In genomic region chr13:87123987-87124784, GRCh38 we compare ENCODE assay signal across 8 cellular contexts.
DNase-seq lines count a peak whose midpoint lies in the region; ATAC-seq and TF ChIP-seq lines count a peak whose summit lies in the region.

No MANE protein-coding gene starts in this region.

- no peak overlapping the region for H3K9ac ChIP-seq in mammary epithelial cell (ENCODE audit: insufficient read depth, low read length)

- peaks cover 22% of the 10 kb centered on the region for H3K4me1 Mint-ChIP-seq in osteocyte (ENCODE audit: unreplicated experiment)

- peaks cover 12% of the 10 kb centered on the region for H3K4me1 ChIP-seq in mammary epithelial cell (ENCODE audit: insufficient read depth, low read length)

- H3K79me2 ChIP-seq in mammary epithelial cell (ENCODE audit: insufficient read depth, low read length) = no peaks in the 10 kb centered on the region

- H3K27me3 Mint-ChIP-seq in osteocyte (ENCODE audit: unreplicated experiment) = no peaks in the 10 kb centered on the region

- no peaks in the 10 kb centered on the region for H3K9me3 ChIP-seq in mammary epithelial cell (replicated peaks; ENCODE audit: insufficient read depth, low read length)

- dilution Hi-C loops in mammary epithelial cell (cut with HindIII; ENCODE audit: low sequenced_read_pairs) = no loop called here

- H3K36me3 ChIP-seq in mammary epithelial cell (ENCODE audit: insufficient read depth, low read length) = no peaks in the 10 kb centered on the region

- CTCF ChIA-PET in mammary epithelial cell (lab: Charles Lee; ENCODE audit: low non-redundant PET) = interaction anchor here (0.6 kb wide), 1 partner anchor 357 kb away, joined by 6 read pairs; no protein-coding TSS in a partner anchor

- H3K4me2 ChIP-seq in mammary epithelial cell (ENCODE audit: insufficient read depth, low read depth, low read length) = peak overlapping the region; percentile 35

- H3K4me3 Mint-ChIP-seq in osteocyte (ENCODE audit: unreplicated experiment) = no peak overlapping the region

- no peaks in the 10 kb centered on the region for H3K9me3 Mint-ChIP-seq in osteocyte (ENCODE audit: unreplicated experiment)

- no peak for TF ChIP-seq CTCF in mammary epithelial cell (conservative IDR thresholded peaks at IDR 0.05 in 1 of 2, IDR thresholded peaks at IDR 0.05 in 1 of 2; ENCODE audit: extremely low read depth in 1 of 2, insufficient read depth in 1 of 2, low read depth in 1 of 2, low read length in 2 of 2)
- TF ChIP-seq CTCF in osteocyte (IDR thresholded peaks at IDR 0.05) = no peak

- no peak overlapping the region for H3K4me3 ChIP-seq in mammary epithelial cell (replicated peaks in 1 of 3; ENCODE audit: insufficient read depth in 1 of 3, low read depth in 2 of 3, low read length in 3 of 3)

- in situ Hi-C loops in mammary epithelial cell (cut with MboI; ENCODE audit: low sequenced_read_pairs in 2 of 2) = no loop called here

- peak overlapping the region; percentile 53 for H3K27ac Mint-ChIP-seq in osteocyte (ENCODE audit: unreplicated experiment)

- no peaks in the 10 kb centered on the region for H4K20me1 ChIP-seq in mammary epithelial cell (ENCODE audit: insufficient read depth, low read length)

- intact Hi-C loops in mammary epithelial cell (cut with micrococcal nuclease) = no loop called here

- WGBS in mammary epithelial cell (ENCODE audit: low coverage, missing lambda C conversion rate) = 17% methylated on average over 9 of the region's 10 CpGs

- peak overlapping the region; percentile 49 for H3K27ac ChIP-seq in mammary epithelial cell (ENCODE audit: insufficient read depth, low read depth, low read length)

- no peaks in the 10 kb centered on the region for H3K36me3 Mint-ChIP-seq in osteocyte (ENCODE audit: unreplicated experiment)

- H3K27me3 ChIP-seq in mammary epithelial cell (ENCODE audit: insufficient read depth, low read length) = no peaks in the 10 kb centered on the region

- H2AFZ ChIP-seq in mammary epithelial cell (ENCODE audit: low read depth, low read length) = no peak overlapping the region

- DNase-seq in NCI-H226 (peak; percentile 100), mammary epithelial cell (peak; percentile 98), osteocyte (ENCODE audit: extremely low spot score, unreplicated experiment) (peak; percentile 86), ureter (ENCODE audit: low spot score) (no peak), NCI-H187 treated with DMSO at 0.1 percent for 48 hours (lab: John Stamatoyannopoulos, UW) (no peak)

- BruUV-seq in mammary epithelial cell (replicated peaks; lab: Mats Ljungman, UMichigan) = no TSS peak

- peak; percentile 52 for ATAC-seq in GM18868 (IDR thresholded peaks at IDR 0.05; ENCODE audit: unreplicated experiment)
- ATAC-seq in GM18502 (IDR thresholded peaks at IDR 0.05; ENCODE audit: poor library complexity, unreplicated experiment) = no peak
- no peak for ATAC-seq in HG03457 (IDR thresholded peaks at IDR 0.05; ENCODE audit: unreplicated experiment)

Comparison
In these comparisons a context has a peak if more than half of its experiments do, and no peak if none do; other contexts are left out.
1. DNase-seq: peak in NCI-H226 (single experiment), mammary epithelial cell (single experiment) and osteocyte (single experiment); none in ureter (single experiment) and NCI-H187 treated with DMSO at 0.1 percent for 48 hours (single experiment).